Comparison of ENCODE assay signal across 1 cellular context in genomic region chr1:110318046-110318445, GRCh38.
TF ChIP-seq lines count a peak whose summit lies in the region.

No MANE protein-coding gene starts in this region.

TF ChIP-seq in K562, 482 proteins besides CTCF, POLR2A, EP300 and RAD21:
- TF ChIP-seq GTF3C2 (IDR thresholded peaks at IDR 0.05; ENCODE audit: borderline replicate concordance, extremely low read depth, insufficient read length) (no peak), MTA2 (IDR thresholded peaks at IDR 0.05; ENCODE audit: low read depth) (no peak), MAFK (IDR thresholded peaks at IDR 0.05; ENCODE audit: low read length) (no peak), FIP1L1 (IDR thresholded peaks at IDR 0.05; ENCODE audit: low read depth, low read length, poor library complexity, severe bottlenecking) (no peak), TAL1 (IDR thresholded peaks at IDR 0.05) (no peak)
TF ChIP-seq in K562: peak in this region for 0.
